ENCODE assay signal across 19 cellular contexts in the genomic region with DNA sequence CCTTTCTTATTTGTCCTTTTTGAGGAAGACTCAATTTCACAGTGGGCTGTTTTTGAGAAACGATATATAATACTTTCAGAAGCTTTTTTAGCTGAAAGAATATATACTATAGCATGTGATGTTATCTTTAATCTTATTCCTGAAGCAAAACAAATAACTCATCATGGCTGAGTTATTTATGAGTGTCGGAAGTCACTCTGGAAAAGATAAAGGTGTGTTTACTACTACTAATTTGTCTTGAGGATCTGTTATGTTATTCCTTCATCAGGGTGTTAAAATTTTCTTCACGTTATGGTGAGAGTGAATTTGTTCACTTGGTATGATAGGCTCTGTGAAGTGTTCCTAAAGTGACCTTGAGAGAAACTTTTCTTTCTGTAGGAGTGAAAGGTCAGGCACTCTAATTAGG. TPM values are rescaled to one million over a fixed set of nuclear protein-coding genes. Genes with fewer than 3 reads are reported as not detected.
DNase-seq lines count a peak whose midpoint lies in the region; ATAC-seq and TF ChIP-seq lines count a peak whose summit lies in the region.
"Had no signal": no experiment of that assay in that cellular context is flagged by ENCODE, and none has a peak within 500 bp of the region (broad histone marks: within the 10 kb centered on the region; RNA-seq: fewer than 3 reads in every experiment).

No MANE protein-coding gene starts in this region.

- H3K79me2 ChIP-seq in PC-3 (ENCODE audit: low read length) (peaks cover 70% of the 10 kb centered on the region), hepatocyte (peaks cover 95% of the 10 kb centered on the region), GM23248 (ENCODE audit: insufficient read depth) (peaks cover 95% of the 10 kb centered on the region)

- H2AFZ ChIP-seq in PC-3 (ENCODE audit: low read length) (no peak overlapping the region), hepatocyte (no peak overlapping the region), GM23248 (no peak overlapping the region)

- CTCF ChIA-PET in PC-3 (lab: Charles Lee), result no interaction called here

- peak overlapping the region; percentile 5 for H3K27ac ChIP-seq in left ventricle myocardium inferior (replicated peaks)
- H3K27ac ChIP-seq in PC-3 (ENCODE audit: low read length), result no peak overlapping the region
- H3K27ac ChIP-seq in hepatocyte, result peak overlapping the region; percentile 61
- no peak overlapping the region for H3K27ac ChIP-seq in GM23248
- H3K27ac ChIP-seq: colonic mucosa, SJCRH30 had no signal

- DNase-seq in left ventricle myocardium inferior (no peak), left ventricle myocardium superior (no peak), PC-3 (peak; percentile 39), hepatocyte (ENCODE audit: low spot score) (no peak), cerebellar cortex (ENCODE audit: low spot score) (no peak), GM23248 (no peak)
- DNase-seq: activated CD4-positive, alpha-beta memory T cell treated with anti-CD3 and anti-CD28 coated beads for 36 hours; activated T-cell treated with anti-CD3 and anti-CD28 coated beads for 4 hours; C1 segment of cervical spinal cord; colonic mucosa; DMS153; hypothalamus; islet precursor cell; NCI-H1436; SJCRH30; stimulated activated naive CD8-positive, alpha-beta T cell treated with anti-CD3 and anti-CD28 coated beads, Interleukin-15, amount 100 ng/mL, for 72 hours; T-helper 2 cell had no signal

- TF ChIP-seq CTCF in left ventricle myocardium inferior (IDR thresholded peaks at IDR 0.05; ENCODE audit: borderline replicate concordance) (no peak), PC-3 (conservative IDR thresholded peaks at IDR 0.05; ENCODE audit: low read depth, low read length) (no peak), hepatocyte (IDR thresholded peaks at IDR 0.05; ENCODE audit: poor library complexity) (no peak)

- in situ Hi-C loops in GM23248 (cut with MboI), result no loop called here

- peaks cover 92% of the 10 kb centered on the region for H3K4me1 ChIP-seq in left ventricle myocardium inferior
- H3K4me1 ChIP-seq in PC-3 (ENCODE audit: insufficient read depth, low read length), result peaks cover 25% of the 10 kb centered on the region
- H3K4me1 ChIP-seq in hepatocyte (ENCODE audit: insufficient read depth), result peaks cover 23% of the 10 kb centered on the region
- peaks cover 26% of the 10 kb centered on the region for H3K4me1 ChIP-seq in GM23248 (ENCODE audit: insufficient read depth)
- H3K4me1 ChIP-seq: colonic mucosa had no signal

- H3K4me3 ChIP-seq in left ventricle myocardium inferior (no peak overlapping the region), PC-3 (ENCODE audit: low read length) (peak overlapping the region; percentile 27; the same call in 1 of the 2 replicates), hepatocyte (no peak overlapping the region), GM23248 (no peak overlapping the region)
- H3K4me3 ChIP-seq: colonic mucosa, SJCRH30 had no signal

- WGBS in hepatocyte (ENCODE audit: low lambda C conversion rate, missing lambda C conversion rate), result 51% methylated on average over 3 of the region's 3 CpGs
- 60 to 71% methylated on average over 3 of the region's 3 CpGs for WGBS in GM23248 (ENCODE audit: low coverage in 1 of 2, low lambda C conversion rate in 2 of 2, missing lambda C conversion rate in 2 of 2), 2 experiments

- H3K36me3 ChIP-seq in left ventricle myocardium inferior (peaks cover 13% of the 10 kb centered on the region), PC-3 (ENCODE audit: low read depth, low read length) (0 out of 2 replicates have a peak, but pooled peaks cover 9% of the 10 kb centered on the region), hepatocyte (replicated peaks; ENCODE audit: insufficient read depth, low read depth) (no peaks in the 10 kb centered on the region), GM23248 (ENCODE audit: low read depth) (peaks cover 18% of the 10 kb centered on the region)
- H3K36me3 ChIP-seq: colonic mucosa had no signal

- ATAC-seq in left ventricle myocardium superior, result no peak
- no peak for ATAC-seq in PC-3
- no peak for ATAC-seq in GM21619 (IDR thresholded peaks at IDR 0.05; ENCODE audit: unreplicated experiment)
- no peak for ATAC-seq in HG02571 (IDR thresholded peaks at IDR 0.05; ENCODE audit: unreplicated experiment)
- ATAC-seq: stimulated activated naive CD8-positive, alpha-beta T cell treated with anti-CD3 and anti-CD28 coated beads, Interleukin-15, amount 100 ng/mL, for 72 hours had no signal

- BruUV-seq in PC-3 (replicated peaks; lab: Mats Ljungman, UMichigan), result no TSS peak

- H3K9ac ChIP-seq in PC-3 (ENCODE audit: low read length) (no peak overlapping the region), GM23248 (no peak overlapping the region)

- H3K27me3 ChIP-seq in left ventricle myocardium inferior (ENCODE audit: low read depth) (no peaks in the 10 kb centered on the region), PC-3 (ENCODE audit: low read length) (no peaks in the 10 kb centered on the region), hepatocyte (no peaks in the 10 kb centered on the region), GM23248 (replicated peaks; ENCODE audit: insufficient read depth) (no peaks in the 10 kb centered on the region)
- H3K27me3 ChIP-seq: colonic mucosa, SJCRH30 had no signal

- H3K9me2 ChIP-seq in PC-3 (replicated peaks; ENCODE audit: low read length) (no peaks in the 10 kb centered on the region), hepatocyte (replicated peaks; ENCODE audit: insufficient read depth) (no peaks in the 10 kb centered on the region), GM23248 (ENCODE audit: insufficient read depth) (no peaks in the 10 kb centered on the region)

- no peaks in the 10 kb centered on the region for H4K20me1 ChIP-seq in PC-3 (ENCODE audit: low read length)
- peaks cover 31% of the 10 kb centered on the region for H4K20me1 ChIP-seq in hepatocyte (ENCODE audit: insufficient read depth, poor library complexity, severe bottlenecking)
- peaks cover 6% of the 10 kb centered on the region; the same call in 1 of the 2 replicates for H4K20me1 ChIP-seq in GM23248 (ENCODE audit: insufficient read depth)

- POLR2A ChIA-PET in PC-3 (lab: Charles Lee; ENCODE audit: unreplicated experiment), result interaction anchor here (0.7 kb wide), 1 partner anchor 185 kb away, joined by 6 read pairs; no protein-coding TSS in a partner anchor

- no peaks in the 10 kb centered on the region for H3F3A ChIP-seq in PC-3 (ENCODE audit: low read length, unreplicated experiment)
- peaks cover 8% of the 10 kb centered on the region; the same call in 1 of the 2 replicates for H3F3A ChIP-seq in GM23248 (ENCODE audit: insufficient read depth)

- H3K4me2 ChIP-seq in PC-3 (ENCODE audit: low read length) (peak overlapping the region; percentile 61), hepatocyte (peak overlapping the region; percentile 77), GM23248 (ENCODE audit: unreplicated experiment) (no peak overlapping the region)

- no peaks in the 10 kb centered on the region for H3K9me3 ChIP-seq in left ventricle myocardium inferior (replicated peaks)
- no peaks in the 10 kb centered on the region for H3K9me3 ChIP-seq in PC-3 (ENCODE audit: low read length)
- no peaks in the 10 kb centered on the region for H3K9me3 ChIP-seq in hepatocyte (ENCODE audit: low read depth)
- H3K9me3 ChIP-seq in GM23248 (ENCODE audit: low read depth), result no peaks in the 10 kb centered on the region
- H3K9me3 ChIP-seq: colonic mucosa, SJCRH30 had no signal

- intact Hi-C loops in left ventricle myocardium inferior (cut with micrococcal nuclease) (loop anchor here (5.0 kb wide), 1 partner anchor 36 kb away; no protein-coding TSS in a partner anchor), left ventricle myocardium superior (cut with micrococcal nuclease) (loop anchor here (10.0 kb wide), 1 partner anchor 222 kb away; no protein-coding TSS in a partner anchor), PC-3 (cut with micrococcal nuclease) (loop anchor here (2.0 to 10.0 kb wide), 4 partner anchors 64 to 432 kb away; no protein-coding TSS in a partner anchor)

RNA-seq across cellular contexts. Expression of a gene that starts 4.7 kb away (rescaled TPM):
- total RNA-seq in left ventricle myocardium inferior (52.1 TPM), left ventricle myocardium superior (48.4 TPM), PC-3 (2014; rRNA removed) (78.3 and 103 TPM in 2 replicates), hepatocyte (86.6 and 93.2 TPM in 2 replicates)
- polyA plus RNA-seq in hepatocyte (30.3 and 42.0 TPM in 2 replicates), GM23248 (2016; fragmentation: Nextera tagmentation; extraction: Ambion mirVana) (46.3 and 53.6 TPM in 2 replicates)
- 58.6 and 63.5 TPM in 2 replicates for total RNA-seq in GM23248 (2014; rRNA removed; shearing (Covaris generic))

Comparison
In these comparisons a context has a peak if more than half of its experiments do, and no peak if none do; other contexts are left out.
1. H3K27ac ChIP-seq: peak in left ventricle myocardium inferior (single experiment) and hepatocyte (single experiment); none in PC-3 (single experiment) and GM23248 (single experiment).